ENCODE assay signal across 8 cellular contexts in genomic region chr11:126211236-126212088, GRCh38.
DNase-seq lines count a peak whose midpoint lies in the region; ATAC-seq lines count a peak whose summit lies in the region.

Gene FAM118B (plus strand): TSS chr11:126211782. CDS start chr11:126235002, 23,220 bp downstream.
Gene RPUSD4 (minus strand): TSS chr11:126211650. CDS start chr11:126211638, 12 bp downstream.

- ATAC-seq in GM19043 (IDR thresholded peaks at IDR 0.05; ENCODE audit: low read depth, unreplicated experiment) = peak; percentile 95
- peak; percentile 97 for ATAC-seq in HG03354 (IDR thresholded peaks at IDR 0.05; ENCODE audit: poor library complexity, severe bottlenecking, unreplicated experiment)

- DNase-seq in AG20443 (ENCODE audit: low spot score) = peak; percentile 100
- DNase-seq in NCI-H446 (lab: John Stamatoyannopoulos, UW) = peak; percentile 92 to 98
- peak; percentile 97 for DNase-seq in activated CD4-positive, CD25-positive, alpha-beta regulatory T cell treated with anti-CD3 and anti-CD28 coated beads, Interleukin-2, amount 50 U/mL, for 16 hours (ENCODE audit: low read depth, low spot score)
- DNase-seq in central memory CD4-positive, alpha-beta T cell = peak; percentile 97
- peak; percentile 98 for DNase-seq in iris pigment epithelial cell (ENCODE audit: low read depth)
- DNase-seq in stimulated activated CD4-positive, alpha-beta T cell treated with anti-CD3 and anti-CD28 coated beads, Interleukin-12 subunit alpha, Interleukin-12 subunit beta, amount 100 ng/mL, for 4 hours = peak; percentile 98

Comparison
In these comparisons a context has a peak if more than half of its experiments do, and no peak if none do; other contexts are left out.
1. Peak in every context shown above with its lines: DNase-seq and ATAC-seq.